Comparison of ENCODE assay signal across 24 cellular contexts in the genomic region with DNA sequence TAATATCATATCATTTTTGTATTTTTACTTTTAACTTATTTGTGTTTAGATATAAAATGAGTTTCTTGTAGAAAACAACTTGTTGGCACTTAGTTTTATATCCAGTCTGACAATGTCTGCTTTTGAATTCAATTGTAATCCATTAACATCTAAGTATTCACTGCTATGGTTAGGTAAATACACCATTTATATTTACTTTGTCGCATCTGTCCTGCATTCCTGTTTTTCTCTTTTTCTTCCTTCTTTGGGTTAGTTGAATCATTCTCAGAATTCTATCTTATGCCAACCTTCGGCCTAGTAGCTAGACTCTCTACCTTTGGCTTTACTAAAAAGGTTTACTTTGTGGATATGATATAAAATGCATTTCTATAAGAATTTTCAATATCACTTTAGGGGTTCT.
DNase-seq lines count a peak whose midpoint lies in the region; ATAC-seq, FAIRE-seq and TF ChIP-seq lines count a peak whose summit lies in the region.
"Had no signal": no experiment of that assay in that cellular context is flagged by ENCODE, and none has a peak within 500 bp of the region (broad histone marks: within the 10 kb centered on the region; RNA-seq: fewer than 3 reads in every experiment).

No MANE protein-coding gene starts in this region.

- H3K4me3 ChIP-seq in A549 = no peak overlapping the region
- H3K4me3 ChIP-seq: BLaER1, GM12878 had no signal

- TF ChIP-seq POLR2A in A549 (IDR thresholded peaks at IDR 0.05; ENCODE audit: low read length) = no peak

- peak in 1 of 2 experiments; percentile 11; a peak in 1 of 5 replicates for TF ChIP-seq EP300 in A549 (IDR thresholded peaks at IDR 0.05)

- no peak for TF ChIP-seq CTCF in A549 (IDR thresholded peaks at IDR 0.05)

- H3K36me3 Mint-ChIP-seq in activated naive CD4-positive, alpha-beta T cell treated with anti-CD3 and anti-CD28 coated beads, Interleukin-2, amount 50 U/mL, for 72 hours = peaks cover 0 to 6% of the 10 kb centered on the region in 2 donors
- H3K36me3 Mint-ChIP-seq: CD14-positive monocyte; CD4-positive, alpha-beta memory T cell; CD4-positive, CD25-positive, alpha-beta regulatory T cell; CD8-positive, alpha-beta memory T cell had no signal

- peak in 1 of 2 experiments; percentile 24; a peak in 1 of 5 replicates for TF ChIP-seq RAD21 in A549 (conservative IDR thresholded peaks at IDR 0.05 in 1 of 2, IDR thresholded peaks at IDR 0.05 in 1 of 2)

- H3K9me3 ChIP-seq in A549 = peaks cover 9% of the 10 kb centered on the region; the same call in 1 of the 3 replicates
- H3K9me3 ChIP-seq: BE2C had no signal

- CTCF ChIA-PET in A549 (lab: Yijun Ruan, JAX) = no interaction called here

- peaks cover 9 to 16% of the 10 kb centered on the region in 2 donors for H3K9me3 Mint-ChIP-seq in activated naive CD4-positive, alpha-beta T cell treated with anti-CD3 and anti-CD28 coated beads, Interleukin-2, amount 50 U/mL, for 72 hours

- peaks cover 42% of the 10 kb centered on the region for H3K4me1 ChIP-seq in A549
- H3K4me1 ChIP-seq: BE2C, BLaER1 had no signal

- H3K4me2 ChIP-seq in A549 = peak overlapping the region; percentile 58
- H3K4me2 ChIP-seq: BLaER1 had no signal

- peak; percentile 29 for DNase-seq in DMS53 (lab: John Stamatoyannopoulos, UW)
- DNase-seq in DMS53 treated with DMSO at 0.1 percent for 48 hours (lab: John Stamatoyannopoulos, UW; ENCODE audit: unreplicated experiment) = no peak
- peak in 1 of 2 experiments; percentile 69 for DNase-seq in A549 (ENCODE audit: low read depth in 1 of 2, low spot score in 1 of 2)
- DNase-seq in HTR-8/SVneo (ENCODE audit: insufficient read length, low spot score) = no peak
- no peak for DNase-seq in activated naive CD4-positive, alpha-beta T cell treated with anti-CD3 and anti-CD28 coated beads, Interleukin-2, amount 50 U/mL, for 72 hours (ENCODE audit: low spot score in 2 of 2)
- DNase-seq: ACHN; BE2C; C1 segment of cervical spinal cord; CD4-positive, alpha-beta memory T cell; CD4-positive, CD25-positive, alpha-beta regulatory T cell; CD8-positive, alpha-beta memory T cell; COR-L47; DMS 273 treated with DMSO at 0.1 percent for 48 hours; DMS153; DMS79; DND-41; EL; GDM1 had no signal

- peak in 1 of 2 experiments; percentile 36; a peak in 2 of 6 replicates for ATAC-seq in A549
- ATAC-seq in GM21529 (IDR thresholded peaks at IDR 0.05; ENCODE audit: unreplicated experiment) = no peak
- ATAC-seq in activated naive CD4-positive, alpha-beta T cell treated with anti-CD3 and anti-CD28 coated beads, Interleukin-2, amount 50 U/mL, for 72 hours = no peak
- ATAC-seq: GM12878 had no signal

- WGBS in A549 (ENCODE audit: missing lambda C conversion rate) = 1% methylated on average over 2 of the region's 2 CpGs

- POLR2A ChIA-PET in A549 (lab: Yijun Ruan, JAX) = no interaction called here

- FAIRE-seq in A549 (lab: Jason Lieb, UNC) (peak; percentile 88), HTR-8/SVneo (lab: Jason Lieb, UNC) (peak; percentile 16)
- FAIRE-seq: GM12878, GM19239 had no signal

- peak overlapping the region in 1 of 2 experiments; percentile 42; a peak in 3 of 6 replicates for H3K27ac ChIP-seq in A549
- H3K27ac ChIP-seq: 22Rv1, BLaER1 had no signal

- no peak overlapping the region for H3K27ac Mint-ChIP-seq in activated naive CD4-positive, alpha-beta T cell treated with anti-CD3 and anti-CD28 coated beads, Interleukin-2, amount 50 U/mL, for 72 hours
- H3K27ac Mint-ChIP-seq: CD14-positive monocyte; CD4-positive, alpha-beta memory T cell; CD4-positive, CD25-positive, alpha-beta regulatory T cell; CD8-positive, alpha-beta memory T cell had no signal

TF ChIP-seq in A549, 52 proteins besides CTCF, POLR2A, EP300 and RAD21:
- TF ChIP-seq, protein P1, sequence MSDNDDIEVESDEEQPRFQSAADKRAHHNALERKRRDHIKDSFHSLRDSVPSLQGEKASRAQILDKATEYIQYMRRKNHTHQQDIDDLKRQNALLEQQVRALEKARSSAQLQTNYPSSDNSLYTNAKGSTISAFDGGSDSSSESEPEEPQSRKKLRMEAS (IDR thresholded peaks at IDR 0.05) = 0 out of 2 replicates have a peak, but pooled peaks have one; percentile 16
- TF ChIP-seq GATA3 (IDR thresholded peaks at IDR 0.05; ENCODE audit: borderline replicate concordance) (peak; percentile 78), FOSL2 (IDR thresholded peaks at IDR 0.05) (no peak), FOSL2 (CRISPR knock-in tag; IDR thresholded peaks at IDR 0.05) (peak; percentile 19; the same call in 1 of the 2 replicates), CBX2 (IDR thresholded peaks at IDR 0.05; ENCODE audit: borderline replicate concordance, low read depth) (no peak), MYC (IDR thresholded peaks at IDR 0.05; ENCODE audit: borderline replicate concordance, low read length) (no peak)
- TF ChIP-seq, protein P2, sequence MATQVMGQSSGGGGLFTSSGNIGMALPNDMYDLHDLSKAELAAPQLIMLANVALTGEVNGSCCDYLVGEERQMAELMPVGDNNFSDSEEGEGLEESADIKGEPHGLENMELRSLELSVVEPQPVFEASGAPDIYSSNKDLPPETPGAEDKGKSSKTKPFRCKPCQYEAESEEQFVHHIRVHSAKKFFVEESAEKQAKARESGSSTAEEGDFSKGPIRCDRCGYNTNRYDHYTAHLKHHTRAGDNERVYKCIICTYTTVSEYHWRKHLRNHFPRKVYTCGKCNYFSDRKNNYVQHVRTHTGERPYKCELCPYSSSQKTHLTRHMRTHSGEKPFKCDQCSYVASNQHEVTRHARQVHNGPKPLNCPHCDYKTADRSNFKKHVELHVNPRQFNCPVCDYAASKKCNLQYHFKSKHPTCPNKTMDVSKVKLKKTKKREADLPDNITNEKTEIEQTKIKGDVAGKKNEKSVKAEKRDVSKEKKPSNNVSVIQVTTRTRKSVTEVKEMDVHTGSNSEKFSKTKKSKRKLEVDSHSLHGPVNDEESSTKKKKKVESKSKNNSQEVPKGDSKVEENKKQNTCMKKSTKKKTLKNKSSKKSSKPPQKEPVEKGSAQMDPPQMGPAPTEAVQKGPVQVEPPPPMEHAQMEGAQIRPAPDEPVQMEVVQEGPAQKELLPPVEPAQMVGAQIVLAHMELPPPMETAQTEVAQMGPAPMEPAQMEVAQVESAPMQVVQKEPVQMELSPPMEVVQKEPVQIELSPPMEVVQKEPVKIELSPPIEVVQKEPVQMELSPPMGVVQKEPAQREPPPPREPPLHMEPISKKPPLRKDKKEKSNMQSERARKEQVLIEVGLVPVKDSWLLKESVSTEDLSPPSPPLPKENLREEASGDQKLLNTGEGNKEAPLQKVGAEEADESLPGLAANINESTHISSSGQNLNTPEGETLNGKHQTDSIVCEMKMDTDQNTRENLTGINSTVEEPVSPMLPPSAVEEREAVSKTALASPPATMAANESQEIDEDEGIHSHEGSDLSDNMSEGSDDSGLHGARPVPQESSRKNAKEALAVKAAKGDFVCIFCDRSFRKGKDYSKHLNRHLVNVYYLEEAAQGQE (IDR thresholded peaks at IDR 0.05) = no peak
